Comparison of ENCODE assay signal across 8 cellular contexts in the genomic region with DNA sequence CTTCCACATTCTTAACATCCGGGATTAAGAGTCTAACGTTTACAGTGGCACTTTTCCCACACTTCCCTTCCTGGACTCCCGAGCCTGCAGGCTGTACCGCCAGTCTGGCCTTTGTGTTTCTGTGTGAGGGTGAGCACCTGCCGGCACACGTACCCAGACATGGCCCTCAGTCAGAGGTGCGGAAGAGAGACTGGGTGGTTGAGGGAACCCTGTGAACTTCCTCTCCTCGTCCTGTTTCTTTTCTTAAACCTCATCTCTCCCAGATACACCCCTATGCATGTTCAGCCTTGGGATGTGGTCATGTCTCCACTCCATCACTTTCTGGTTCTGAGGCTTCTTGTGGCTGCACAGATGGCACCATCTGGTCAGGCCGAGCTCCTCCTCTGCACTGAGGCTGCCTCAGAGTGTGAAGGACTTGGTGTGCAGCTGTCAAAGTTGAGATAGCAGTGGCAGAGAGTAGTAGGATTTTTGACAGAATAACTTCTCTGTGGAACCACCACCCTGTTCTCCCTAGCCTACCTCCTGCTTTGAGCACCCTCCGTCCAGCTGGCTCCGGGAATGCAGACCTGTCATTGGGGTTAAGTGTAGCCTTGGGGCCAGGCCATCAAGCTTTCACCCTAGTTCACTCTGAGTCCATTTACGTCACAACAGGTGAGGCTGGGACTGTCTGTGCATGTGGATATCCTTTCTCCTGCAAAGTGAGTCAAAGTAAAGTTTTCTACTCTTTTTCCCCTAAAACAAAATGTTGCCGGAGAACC. TPM values are rescaled to one million over a fixed set of nuclear protein-coding genes. Genes with fewer than 3 reads are reported as not detected.
DNase-seq lines count a peak whose midpoint lies in the region; ATAC-seq and TF ChIP-seq lines count a peak whose summit lies in the region.

No MANE protein-coding gene starts in this region.

- peak; percentile 53 for DNase-seq in GM06990 (ENCODE audit: extremely low read depth, insufficient read length)
- no peak for DNase-seq in cardiac muscle cell (ENCODE audit: low read depth in 1 of 2, low spot score in 1 of 2)
- DNase-seq in Ammon's horn (ENCODE audit: low spot score), result no peak
- DNase-seq in medulla oblongata (ENCODE audit: extremely low spot score), result no peak
- DNase-seq in CD1c-positive myeloid dendritic cell (ENCODE audit: extremely low spot score), result no peak
- no peak for DNase-seq in NCI-H1105 treated with DMSO at 0.1 percent for 48 hours (lab: John Stamatoyannopoulos, UW)

- H3K27me3 ChIP-seq in GM06990 (replicated peaks; ENCODE audit: control insufficient read depth, insufficient read depth, low read length), result no peaks in the 10 kb centered on the region
- H3K27me3 ChIP-seq in cardiac muscle cell, result no peaks in the 10 kb centered on the region

- H3K4me3 ChIP-seq in GM06990 (replicated peaks; ENCODE audit: low read depth, low read length), result no peak overlapping the region
- no peak overlapping the region for H3K4me3 ChIP-seq in cardiac muscle cell

- peak overlapping the region; percentile 32 for H3K27ac ChIP-seq in cardiac muscle cell

- H3K4me1 ChIP-seq in cardiac muscle cell (ENCODE audit: low read depth), result no peaks in the 10 kb centered on the region

- H3K9me3 ChIP-seq in cardiac muscle cell (ENCODE audit: low read depth), result no peaks in the 10 kb centered on the region

- H3K36me3 ChIP-seq in GM06990 (ENCODE audit: control insufficient read depth, insufficient read depth, low read length), result peaks cover 6% of the 10 kb centered on the region
- H3K36me3 ChIP-seq in cardiac muscle cell, result no peaks in the 10 kb centered on the region

- peak; percentile 36 for ATAC-seq in GM21526 (IDR thresholded peaks at IDR 0.05; ENCODE audit: low FRiP score, unreplicated experiment)
- peak; percentile 68 for ATAC-seq in HG03571 (IDR thresholded peaks at IDR 0.05; ENCODE audit: unreplicated experiment)

- no peak for TF ChIP-seq CTCF in GM06990 (IDR thresholded peaks at IDR 0.05; ENCODE audit: insufficient read depth, low read length, poor library complexity, severe bottlenecking)
- TF ChIP-seq CTCF in cardiac muscle cell (IDR thresholded peaks at IDR 0.05; ENCODE audit: low read depth, low read length), result no peak

RNA-seq across cellular contexts. Expression of a gene that starts 31.4 kb away (rescaled TPM):
- total RNA-seq in cardiac muscle cell, result 3.4 and 5.9 TPM in 2 replicates
- polyA plus RNA-seq in cardiac muscle cell, result 2.8 and 5.8 TPM in 2 replicates

RNA-seq across cellular contexts. Expression of a gene that starts 33.9 kb away (rescaled TPM):
- 36.0 and 41.2 TPM in 2 replicates for total RNA-seq in cardiac muscle cell
- polyA plus RNA-seq in cardiac muscle cell, result 25.1 and 37.5 TPM in 2 replicates
